Comparison of ENCODE assay signal across 8 cellular contexts in genomic region chr2:200373973-200374416, GRCh38.
DNase-seq lines count a peak whose midpoint lies in the region; ATAC-seq and TF ChIP-seq lines count a peak whose summit lies in the region.

No MANE protein-coding gene starts in this region.

- WGBS in spleen, 5 donors: 13 to 24% (median 22%) methylated on average over 5 of the region's 5 CpGs

- H3K36me3 ChIP-seq in GM06990 (ENCODE audit: control insufficient read depth, insufficient read depth, low read length) (no peaks in the 10 kb centered on the region), spleen (no peaks in the 10 kb centered on the region), neural progenitor cell (no peaks in the 10 kb centered on the region)

- no peak overlapping the region for H2AFZ ChIP-seq in neural progenitor cell (replicated peaks)

- H4K20me1 ChIP-seq in neural progenitor cell (ENCODE audit: low read depth): no peaks in the 10 kb centered on the region

- TF ChIP-seq POLR2A in spleen (IDR thresholded peaks at IDR 0.05): no peak

- peaks cover 14 to 69% (median 44%) of the 10 kb centered on the region in 6 donors for H3K4me1 ChIP-seq in spleen
- peaks cover 11% of the 10 kb centered on the region for H3K4me1 ChIP-seq in neural progenitor cell

- peak overlapping the region; percentile 51 for H3K4me3 ChIP-seq in GM06990 (replicated peaks; ENCODE audit: low read depth, low read length)
- peak overlapping the region in 7 of 8 donors; percentile 11 to 64 (median 20) for H3K4me3 ChIP-seq in spleen
- H3K4me3 ChIP-seq in neural progenitor cell: no peak overlapping the region

- peak overlapping the region; percentile 6 to 74 (median 50) for H3K27ac ChIP-seq in spleen
- H3K27ac ChIP-seq in neural progenitor cell: no peak overlapping the region

- no peak for TF ChIP-seq CTCF in GM06990 (IDR thresholded peaks at IDR 0.05; ENCODE audit: insufficient read depth, low read length, poor library complexity, severe bottlenecking)
- no peak for TF ChIP-seq CTCF in GM20000 (IDR thresholded peaks at IDR 0.05; ENCODE audit: extremely low read depth, missing control alignments)
- TF ChIP-seq CTCF in spleen (IDR thresholded peaks at IDR 0.05 in 8 of 11, conservative IDR thresholded peaks at IDR 0.05 in 3 of 11): peak in 2 of 11 experiments; percentile 17 to 18
- no peak for TF ChIP-seq CTCF in neural progenitor cell (IDR thresholded peaks at IDR 0.05)

- H3K27me3 ChIP-seq in GM06990 (replicated peaks; ENCODE audit: control insufficient read depth, insufficient read depth, low read length) (no peaks in the 10 kb centered on the region), spleen (replicated peaks in 1 of 7) (no peaks in the 10 kb centered on the region), neural progenitor cell (no peaks in the 10 kb centered on the region)

- POLR2A ChIA-PET in activated naive CD8-positive, alpha-beta T cell treated with anti-CD3 and anti-CD28 coated beads, Interleukin-2, amount 10 ng/mL, durations not matched to agents 7 days and 5 days (lab: Charles Lee): interaction anchor here (0.7 to 3.1 kb wide), 5 partner anchors 10 to 94 kb away, joined by 4 to 23 read pairs (median 10); partner anchors contain the start of gene SPATS2L

- H3K4me1 Mint-ChIP-seq in activated naive CD8-positive, alpha-beta T cell treated with anti-CD3 and anti-CD28 coated beads, Interleukin-2, amount 10 ng/mL, durations not matched to agents 7 days and 5 days: peaks cover 52% of the 10 kb centered on the region
- peaks cover 30% of the 10 kb centered on the region for H3K4me1 Mint-ChIP-seq in neural progenitor cell

- DNase-seq in GM06990 (ENCODE audit: extremely low read depth, insufficient read length) (peak; percentile 43), GM20000 (ENCODE audit: low spot score) (peak; percentile 42), spleen (no peak), neural progenitor cell (ENCODE audit: low spot score) (no peak), EL (no peak), HUDEP-2 (lab: John Stamatoyannopoulos, UW; ENCODE audit: unreplicated experiment in 76 of 76) (no peak)
- no peak for DNase-seq in activated naive CD8-positive, alpha-beta T cell treated with anti-CD3 and anti-CD28 coated beads, Interleukin-2, amount 10 ng/mL, durations not matched to agents 7 days and 5 days

- peak; percentile 94 for ATAC-seq in HG03469 (IDR thresholded peaks at IDR 0.05; ENCODE audit: unreplicated experiment)
- ATAC-seq in activated naive CD8-positive, alpha-beta T cell treated with anti-CD3 and anti-CD28 coated beads, Interleukin-2, amount 10 ng/mL, durations not matched to agents 7 days and 5 days (ENCODE audit: low read depth): peak; percentile 89

- H3K36me3 Mint-ChIP-seq in activated naive CD8-positive, alpha-beta T cell treated with anti-CD3 and anti-CD28 coated beads, Interleukin-2, amount 10 ng/mL, durations not matched to agents 7 days and 5 days: peaks cover 8% of the 10 kb centered on the region
- peaks cover 5% of the 10 kb centered on the region for H3K36me3 Mint-ChIP-seq in neural progenitor cell

- no peaks in the 10 kb centered on the region for H3K79me2 ChIP-seq in neural progenitor cell (ENCODE audit: low read depth)

- H3F3A ChIP-seq in neural progenitor cell (ENCODE audit: low read depth): peaks cover 7% of the 10 kb centered on the region

- intact Hi-C loops in spleen (cut with DNase I; ENCODE audit: low total_unique reads): no loop called here

- peak overlapping the region; percentile 90 for H3K4me3 Mint-ChIP-seq in activated naive CD8-positive, alpha-beta T cell treated with anti-CD3 and anti-CD28 coated beads, Interleukin-2, amount 10 ng/mL, durations not matched to agents 7 days and 5 days
- no peak overlapping the region for H3K4me3 Mint-ChIP-seq in neural progenitor cell

- H3K9ac ChIP-seq in neural progenitor cell: no peak overlapping the region

- H3K4me2 ChIP-seq in neural progenitor cell: no peak overlapping the region

- H3K27ac Mint-ChIP-seq in activated naive CD8-positive, alpha-beta T cell treated with anti-CD3 and anti-CD28 coated beads, Interleukin-2, amount 10 ng/mL, durations not matched to agents 7 days and 5 days: peak overlapping the region; percentile 96
- no peak overlapping the region for H3K27ac Mint-ChIP-seq in neural progenitor cell

- no peaks in the 10 kb centered on the region for H3K9me3 Mint-ChIP-seq in activated naive CD8-positive, alpha-beta T cell treated with anti-CD3 and anti-CD28 coated beads, Interleukin-2, amount 10 ng/mL, durations not matched to agents 7 days and 5 days
- no peaks in the 10 kb centered on the region for H3K9me3 Mint-ChIP-seq in neural progenitor cell

- no peaks in the 10 kb centered on the region for H3K9me3 ChIP-seq in spleen
- H3K9me3 ChIP-seq in neural progenitor cell (ENCODE audit: low read depth): no peaks in the 10 kb centered on the region

- H3K27me3 Mint-ChIP-seq in activated naive CD8-positive, alpha-beta T cell treated with anti-CD3 and anti-CD28 coated beads, Interleukin-2, amount 10 ng/mL, durations not matched to agents 7 days and 5 days: no peaks in the 10 kb centered on the region
- no peaks in the 10 kb centered on the region for H3K27me3 Mint-ChIP-seq in neural progenitor cell (ENCODE audit: insufficient read depth, low read depth)

Comparison
In these comparisons a context has a peak if more than half of its experiments do, and no peak if none do; other contexts are left out.
1. DNase-seq: peak in GM06990 (single experiment) and GM20000 (single experiment); none in activated naive CD8-positive, alpha-beta T cell treated with anti-CD3 and anti-CD28 coated beads, Interleukin-2, amount 10 ng/mL, durations not matched to agents 7 days and 5 days (single experiment), spleen (single experiment), neural progenitor cell (single experiment), EL (single experiment) and HUDEP-2 (0 of 76).